ENCODE assay signal across 19 cellular contexts in the genomic region with DNA sequence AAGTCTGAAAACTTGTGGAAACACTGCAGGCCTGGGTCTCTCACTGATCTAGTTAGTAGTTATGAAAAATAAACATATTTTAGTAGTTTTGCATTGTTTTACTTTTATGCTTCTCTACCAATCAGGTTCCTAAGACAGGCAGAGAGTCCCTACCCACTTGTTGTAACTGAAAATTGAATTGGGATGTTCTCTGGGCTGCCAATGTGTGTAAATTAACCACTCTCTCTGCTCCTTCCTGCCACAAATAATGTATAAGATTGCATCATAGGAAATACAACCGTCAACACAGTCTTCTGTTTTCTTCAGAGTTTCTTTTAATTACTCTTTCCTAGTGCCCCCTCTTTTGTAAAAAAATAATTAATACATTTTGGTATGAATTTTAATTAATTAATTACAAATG.
"Had no signal": no experiment of that assay in that cellular context is flagged by ENCODE, and none has a peak within 500 bp of the region (broad histone marks: within the 10 kb centered on the region; RNA-seq: fewer than 3 reads in every experiment).

No MANE protein-coding gene starts in this region.

- H3K36me3 ChIP-seq: esophagus muscularis mucosa, gastroesophageal sphincter, heart left ventricle, left ventricle myocardium inferior had no signal

- H3K9me3 ChIP-seq: esophagus muscularis mucosa, gastroesophageal sphincter, heart left ventricle, left ventricle myocardium inferior had no signal

- H3K27me3 ChIP-seq: esophagus muscularis mucosa, gastroesophageal sphincter, heart left ventricle had no signal

- H3K4me3 ChIP-seq: esophagus muscularis mucosa, gastroesophageal sphincter, heart left ventricle, left ventricle myocardium inferior had no signal

- ATAC-seq: gastroesophageal sphincter, heart left ventricle had no signal

- FAIRE-seq: endothelial cell of umbilical vein had no signal

- H3K4me1 ChIP-seq: esophagus muscularis mucosa, gastroesophageal sphincter, heart left ventricle, left ventricle myocardium inferior had no signal

- DNase-seq: activated B cell treated with CpG ODN at 0.5 μM for 24 hours; activated CD4-positive, alpha-beta memory T cell treated with anti-CD3 and anti-CD28 coated beads for 36 hours; activated CD4-positive, alpha-beta T cell treated with anti-CD3 and anti-CD28 coated beads for 4 hours; activated naive CD8-positive, alpha-beta T cell treated with anti-CD3 and anti-CD28 coated beads for 36 hours; activated T-cell treated with anti-CD3 and anti-CD28 coated beads for 4 hours; amniotic stem cell; effector memory CD4-positive, alpha-beta T cell; heart left ventricle; left ventricle myocardium inferior; mammary epithelial cell; midbrain; nephron progenitor cell; nucleus accumbens; retina; stimulated activated CD8-positive, alpha-beta memory T cell treated with anti-CD3 and anti-CD28 coated beads, Interleukin-4, amount 100 ng/mL, for 48 hours; stimulated activated naive CD4-positive, alpha-beta T cell had no signal

- H3K27ac ChIP-seq: esophagus muscularis mucosa, gastroesophageal sphincter, heart left ventricle, left ventricle myocardium inferior had no signal
